ENCODE assay signal across 31 cellular contexts in the genomic region with DNA sequence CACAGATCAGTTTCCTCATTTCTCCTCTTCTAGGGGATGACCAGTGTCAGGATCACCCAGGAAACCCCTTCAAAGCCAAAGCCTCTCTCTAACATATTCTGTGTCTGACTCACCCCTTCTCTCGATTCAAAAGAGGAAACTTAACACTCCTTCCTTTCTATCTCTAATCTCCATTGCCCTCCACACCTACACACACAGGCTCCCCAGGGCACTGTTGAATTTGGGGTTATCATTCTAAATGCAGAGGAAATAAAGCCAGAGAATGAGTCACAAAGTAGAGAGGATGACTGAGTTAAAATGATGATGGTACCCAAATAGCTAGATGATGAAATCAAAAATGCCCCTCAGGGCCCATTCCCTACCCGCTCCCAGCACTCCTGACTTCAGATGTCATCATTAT.
DNase-seq lines count a peak whose midpoint lies in the region; ATAC-seq, FAIRE-seq and TF ChIP-seq lines count a peak whose summit lies in the region.
"Had no signal": no experiment of that assay in that cellular context is flagged by ENCODE, and none has a peak within 500 bp of the region (broad histone marks: within the 10 kb centered on the region; RNA-seq: fewer than 3 reads in every experiment).

No MANE protein-coding gene starts in this region.

- TF ChIP-seq CTCF in RWPE2 (IDR thresholded peaks at IDR 0.05; ENCODE audit: poor library complexity, severe bottlenecking) (no peak), keratinocyte (optimal IDR thresholded peaks at IDR 0.05 in 1 of 3, IDR thresholded peaks at IDR 0.05 in 1 of 3, conservative IDR thresholded peaks at IDR 0.05 in 1 of 3; ENCODE audit: extremely low read depth in 1 of 3, insufficient read depth in 2 of 3, low read length in 3 of 3) (no peak)

- ATAC-seq in RWPE2 (ENCODE audit: low read depth) (peak; percentile 89), GM21367 (IDR thresholded peaks at IDR 0.05; ENCODE audit: unreplicated experiment) (no peak)
- ATAC-seq: GM12878, left ventricle myocardium superior had no signal

- H3K9me1 ChIP-seq in keratinocyte (ENCODE audit: control insufficient read depth, extremely low read depth, insufficient read depth, low read length): no peaks in the 10 kb centered on the region

- peaks cover 0 to 48% (median 21%) of the 10 kb centered on the region in 10 experiments; a peak in 13 of 20 replicates for H3K4me1 ChIP-seq in BLaER1 treated with 17β-estradiol and CSF1 and Interleukin-3, amounts not matched to agents 10 nM and 100 nM
- H3K4me1 ChIP-seq in RWPE2 (ENCODE audit: insufficient read depth, poor library complexity, severe bottlenecking) (no peaks in the 10 kb centered on the region), keratinocyte (ENCODE audit: control insufficient read depth, extremely low read depth, insufficient read depth, low read length) (peaks cover 17% of the 10 kb centered on the region)
- H3K4me1 ChIP-seq: colonic mucosa, prostate gland, transverse colon had no signal

- H3K79me2 ChIP-seq in keratinocyte (ENCODE audit: control insufficient read depth, insufficient read depth, low read length): no peaks in the 10 kb centered on the region

- no peaks in the 10 kb centered on the region for H3K27me3 ChIP-seq in BLaER1 treated with 17β-estradiol and CSF1 and Interleukin-3, amounts not matched to agents 10 nM and 100 nM
- H3K27me3 ChIP-seq in RWPE2 (ENCODE audit: insufficient read depth, poor library complexity, severe bottlenecking): no peaks in the 10 kb centered on the region
- no peaks in the 10 kb centered on the region for H3K27me3 ChIP-seq in keratinocyte (ENCODE audit: control insufficient read depth, extremely low read depth, insufficient read depth, low read length)
- H3K27me3 ChIP-seq: BE2C, cardiac muscle cell, colonic mucosa, transverse colon had no signal

- DNase-seq in M059J (ENCODE audit: low read depth): peak; percentile 17
- DNase-seq in RWPE2 (ENCODE audit: low spot score): no peak
- DNase-seq in keratinocyte (ENCODE audit: low read depth, low spot score): peak; percentile 57
- DNase-seq in midbrain (lab: John Stamatoyannopoulos, UW): no peak
- no peak for DNase-seq in DMS 273 treated with DMSO at 0.1 percent for 48 hours (lab: John Stamatoyannopoulos, UW)
- no peak for DNase-seq in stimulated activated CD4-positive, alpha-beta T cell treated with anti-CD3 and anti-CD28 coated beads, Interleukin-4, amount 100 ng/mL, for 1 hour
- DNase-seq: ACHN; activated CD4-positive, alpha-beta T cell treated with anti-CD3 and anti-CD28 coated beads for 48 hours; activated effector memory CD4-positive, alpha-beta T cell treated with Interleukin-2 at 50 U/mL for 16 hours; activated T-cell treated with anti-CD3 and anti-CD28 coated beads, Interleukin-2, amount 50 U/mL, for 1 hour; BE2C; CD8-positive, alpha-beta memory T cell; colonic mucosa; effector memory CD4-positive, alpha-beta T cell; HCEC 1CT; left ventricle myocardium superior; NCI-H1105 treated with DMSO at 0.1 percent for 48 hours; NCI-H187 treated with DMSO at 0.1 percent for 48 hours; NCI-H526; NK-92 treated with Interleukin-12 subunit alpha and Interleukin-12 subunit beta, amount 100 ng/mL, for 24 hours; nucleus accumbens; SIG-M5; stimulated activated CD4-positive, alpha-beta T cell treated with anti-CD3 and anti-CD28 coated beads, Interleukin-4, amount 100 ng/mL, for 4 hours; transverse colon; WERI-Rb-1 had no signal

- no peaks in the 10 kb centered on the region for H3K36me3 ChIP-seq in BLaER1 treated with 17β-estradiol and CSF1 and Interleukin-3, amounts not matched to agents 10 nM and 100 nM
- H3K36me3 ChIP-seq in RWPE2 (ENCODE audit: low read depth): no peaks in the 10 kb centered on the region
- no peaks in the 10 kb centered on the region for H3K36me3 ChIP-seq in keratinocyte (ENCODE audit: control insufficient read depth in 2 of 2, extremely low read depth in 1 of 2, insufficient read depth in 2 of 2, low read length in 2 of 2)
- H3K36me3 ChIP-seq: BE2C, cardiac muscle cell, colonic mucosa, prostate gland, transverse colon, WERI-Rb-1 had no signal

- no peak overlapping the region for H3K4me3 ChIP-seq in BLaER1 treated with 17β-estradiol and CSF1 and Interleukin-3, amounts not matched to agents 10 nM and 100 nM
- H3K4me3 ChIP-seq in RWPE2 (ENCODE audit: severe bottlenecking): no peak overlapping the region
- H3K4me3 ChIP-seq in keratinocyte (ENCODE audit: control insufficient read depth in 2 of 3, extremely low read depth in 1 of 3, insufficient read depth in 2 of 3, low read depth in 1 of 3, low read length in 3 of 3): no peak overlapping the region
- H3K4me3 ChIP-seq: cardiac muscle cell, colonic mucosa, GM12878, prostate gland, transverse colon had no signal

- dilution Hi-C loops in keratinocyte (cut with MboI; ENCODE audit: extremely low pct_ligation_motif_present, low sequenced_read_pairs): no loop called here

- H3K4me2 ChIP-seq in BLaER1 treated with 17β-estradiol and CSF1 and Interleukin-3, amounts not matched to agents 10 nM and 100 nM: peak overlapping the region in 8 of 11 experiments; percentile 32 to 72 (median 57); a peak in 12 of 22 replicates
- H3K4me2 ChIP-seq in keratinocyte (ENCODE audit: control insufficient read depth, extremely low read depth, insufficient read depth, low read depth, low read length): no peak overlapping the region

- peak overlapping the region in 1 of 11 experiments; percentile 64; a peak in 1 of 22 replicates for H3K27ac ChIP-seq in BLaER1 treated with 17β-estradiol and CSF1 and Interleukin-3, amounts not matched to agents 10 nM and 100 nM
- no peak overlapping the region for H3K27ac ChIP-seq in RWPE2 (ENCODE audit: poor library complexity, severe bottlenecking)
- H3K27ac ChIP-seq in keratinocyte (ENCODE audit: control insufficient read depth, insufficient read depth, low read length): no peak overlapping the region
- H3K27ac ChIP-seq: cardiac muscle cell, colonic mucosa, prostate gland, transverse colon, WERI-Rb-1 had no signal

- H3K9me3 ChIP-seq in BLaER1 treated with 17β-estradiol and CSF1 and Interleukin-3, amounts not matched to agents 10 nM and 100 nM (replicated peaks in 1 of 11): peaks cover 13 to 20% (median 16%) of the 10 kb centered on the region in 11 experiments
- no peaks in the 10 kb centered on the region for H3K9me3 ChIP-seq in RWPE2 (ENCODE audit: severe bottlenecking)
- H3K9me3 ChIP-seq in keratinocyte (ENCODE audit: control insufficient read depth, low read depth, low read length): no peaks in the 10 kb centered on the region
- H3K9me3 ChIP-seq: BE2C, colonic mucosa, prostate gland had no signal

- no peak overlapping the region for H3K9ac ChIP-seq in BLaER1 treated with 17β-estradiol and CSF1 and Interleukin-3, amounts not matched to agents 10 nM and 100 nM
- no peak overlapping the region for H3K9ac ChIP-seq in keratinocyte (ENCODE audit: control insufficient read depth, extremely low read depth, insufficient read depth, low read length)

- FAIRE-seq in keratinocyte (lab: Jason Lieb, UNC): peak; percentile 69
- FAIRE-seq: GM12878, islet of Langerhans had no signal

- H2AFZ ChIP-seq in keratinocyte (ENCODE audit: control insufficient read depth, low read length): no peak overlapping the region

- H4K20me1 ChIP-seq in BLaER1 treated with 17β-estradiol and CSF1 and Interleukin-3, amounts not matched to agents 10 nM and 100 nM: no peaks in the 10 kb centered on the region
- H4K20me1 ChIP-seq in keratinocyte (ENCODE audit: control insufficient read depth, extremely low read depth, insufficient read depth, low read length): no peaks in the 10 kb centered on the region

Comparison
In these comparisons a context has a peak if more than half of its experiments do, and no peak if none do; other contexts are left out.
1. DNase-seq: peak in M059J (single experiment) and keratinocyte (single experiment); none in RWPE2 (single experiment), midbrain (single experiment), DMS 273 treated with DMSO at 0.1 percent for 48 hours (single experiment) and stimulated activated CD4-positive, alpha-beta T cell treated with anti-CD3 and anti-CD28 coated beads, Interleukin-4, amount 100 ng/mL, for 1 hour (single experiment).